ENCODE assay signal across 30 cellular contexts in genomic region chr3:156641261-156641975, GRCh38.
"Had no signal": no experiment of that assay in that cellular context is flagged by ENCODE, and none has a peak within 500 bp of the region (broad histone marks: within the 10 kb centered on the region; RNA-seq: fewer than 3 reads in every experiment).

No MANE protein-coding gene starts in this region.

- H3K4me3 Mint-ChIP-seq: naive thymus-derived CD8-positive, alpha-beta T cell; natural killer cell treated with Interleukin-12 subunit alpha and Interleukin-12 subunit beta and Interleukin-15 and Interleukin-18, amount 100 ng/mL, for 72 hours; nephron progenitor cell; neural crest cell; stimulated activated memory B cell treated with anti-CD40 and anti-IgM and Interleukin-4, amounts not matched to agents 10 μg/mL and 1 μg/mL and 100 μg/mL, for 72 hours; stimulated activated naive CD8-positive, alpha-beta T cell treated with anti-CD3 and anti-CD28 coated beads, Interleukin-15, amount 100 ng/mL, for 72 hours had no signal

- H3K4me1 ChIP-seq: prostate gland, right lobe of liver, thyroid gland, vagina had no signal

- H3K9me3 ChIP-seq: neutrophil, pancreas, prostate gland, right lobe of liver, sigmoid colon, spleen, thoracic aorta, thyroid gland, tibial nerve, upper lobe of left lung, vagina had no signal

- H3K36me3 Mint-ChIP-seq: naive thymus-derived CD8-positive, alpha-beta T cell; natural killer cell treated with Interleukin-12 subunit alpha and Interleukin-12 subunit beta and Interleukin-15 and Interleukin-18, amount 100 ng/mL, for 72 hours; stimulated activated memory B cell treated with anti-CD40 and anti-IgM and Interleukin-4, amounts not matched to agents 10 μg/mL and 1 μg/mL and 100 μg/mL, for 72 hours had no signal

- H3K27ac Mint-ChIP-seq: natural killer cell treated with Interleukin-12 subunit alpha and Interleukin-12 subunit beta and Interleukin-15 and Interleukin-18, amount 100 ng/mL, for 72 hours; nephron progenitor cell; stimulated activated memory B cell treated with anti-CD40 and anti-IgM and Interleukin-4, amounts not matched to agents 10 μg/mL and 1 μg/mL and 100 μg/mL, for 72 hours; stimulated activated naive CD8-positive, alpha-beta T cell treated with anti-CD3 and anti-CD28 coated beads, Interleukin-15, amount 100 ng/mL, for 72 hours had no signal

- H3K27me3 ChIP-seq: neutrophil, pancreas, right lobe of liver, sigmoid colon, spleen, thyroid gland, tibial nerve, upper lobe of left lung, vagina had no signal

- H3K27ac ChIP-seq: neutrophil, pancreas, prostate gland, right lobe of liver, sigmoid colon, skin epidermis, spleen, thoracic aorta, thyroid gland, tibial nerve, upper lobe of left lung, vagina had no signal

- DNase-seq: naive thymus-derived CD8-positive, alpha-beta T cell; nephron progenitor cell; nucleus accumbens; pancreas; right cardiac atrium; right lobe of liver; sigmoid colon; spleen; stimulated activated CD4-positive, alpha-beta T cell treated with anti-CD3 and anti-CD28 coated beads, Interleukin-12 subunit alpha, Interleukin-12 subunit beta, amount 100 ng/mL, for 4 hours; stimulated activated CD4-positive, alpha-beta T cell treated with anti-CD3 and anti-CD28 coated beads, Interleukin-1b, Interleukin-23, amount 100 ng/mL, for 48 hours; stimulated activated CD4-positive, alpha-beta T cell treated with anti-CD3 and anti-CD28 coated beads, Interleukin-4, amount 100 ng/mL, for 1 hour; stimulated activated CD4-positive, alpha-beta T cell treated with anti-CD3 and anti-CD28 coated beads, Interleukin-4, amount 100 ng/mL, for 4 hours; stimulated activated CD8-positive, alpha-beta memory T cell treated with anti-CD3 and anti-CD28 coated beads, Interleukin-4, amount 100 ng/mL, for 48 hours; stimulated activated naive CD4-positive, alpha-beta T cell; stimulated activated naive CD8-positive, alpha-beta T cell treated with anti-CD3 and anti-CD28 coated beads, Interleukin-15, amount 100 ng/mL, for 72 hours; stimulated activated naive CD8-positive, alpha-beta T cell treated with anti-CD3 and anti-CD28 coated beads, Interleukin-15, Interleukin-2, amounts not matched to agents 100 U/mL and 50 U/mL, for 24 hours; substantia nigra; thyroid gland; trophoblast cell; upper lobe of left lung had no signal

- H3K36me3 ChIP-seq: neutrophil, pancreas, prostate gland, right lobe of liver, sigmoid colon, spleen, thoracic aorta, thyroid gland, tibial nerve, upper lobe of left lung, vagina had no signal

- H3K9me3 Mint-ChIP-seq: naive thymus-derived CD8-positive, alpha-beta T cell; natural killer cell treated with Interleukin-12 subunit alpha and Interleukin-12 subunit beta and Interleukin-15 and Interleukin-18, amount 100 ng/mL, for 72 hours; nephron progenitor cell; neural crest cell; stimulated activated memory B cell treated with anti-CD40 and anti-IgM and Interleukin-4, amounts not matched to agents 10 μg/mL and 1 μg/mL and 100 μg/mL, for 72 hours; stimulated activated naive CD8-positive, alpha-beta T cell treated with anti-CD3 and anti-CD28 coated beads, Interleukin-15, amount 100 ng/mL, for 72 hours had no signal

- ATAC-seq: naive thymus-derived CD8-positive, alpha-beta T cell; natural killer cell treated with Interleukin-12 subunit alpha and Interleukin-12 subunit beta and Interleukin-15 and Interleukin-18, amount 100 ng/mL, for 72 hours; pancreas; right cardiac atrium; right lobe of liver; stimulated activated memory B cell treated with anti-CD40 and anti-IgM and Interleukin-4, amounts not matched to agents 10 μg/mL and 1 μg/mL and 100 μg/mL, for 72 hours; stimulated activated naive CD8-positive, alpha-beta T cell treated with anti-CD3 and anti-CD28 coated beads, Interleukin-15, amount 100 ng/mL, for 72 hours; stimulated activated naive CD8-positive, alpha-beta T cell treated with anti-CD3 and anti-CD28 coated beads, Interleukin-15, Interleukin-2, amounts not matched to agents 100 U/mL and 50 U/mL, for 24 hours had no signal

- H3K4me2 ChIP-seq: smooth muscle cell had no signal

- H3K4me3 ChIP-seq: pancreas, prostate gland, right lobe of liver, sigmoid colon, skin epidermis, smooth muscle cell, spleen, thoracic aorta, thyroid gland, tibial nerve, upper lobe of left lung, vagina had no signal

- H3K27me3 Mint-ChIP-seq: natural killer cell treated with Interleukin-12 subunit alpha and Interleukin-12 subunit beta and Interleukin-15 and Interleukin-18, amount 100 ng/mL, for 72 hours; stimulated activated memory B cell treated with anti-CD40 and anti-IgM and Interleukin-4, amounts not matched to agents 10 μg/mL and 1 μg/mL and 100 μg/mL, for 72 hours; stimulated activated naive CD8-positive, alpha-beta T cell treated with anti-CD3 and anti-CD28 coated beads, Interleukin-15, amount 100 ng/mL, for 72 hours had no signal
